ENCODE assay signal across 1 cellular context in genomic region chr15:89761929-89762328, GRCh38.
TF ChIP-seq lines count a peak whose summit lies in the region.

No MANE protein-coding gene starts in this region.

TF ChIP-seq in liver, 16 proteins besides CTCF, POLR2A, EP300 and RAD21:
- TF ChIP-seq EGR1 (IDR thresholded peaks at IDR 0.05; ENCODE audit: low read depth in 2 of 2) (no peak), GABPA (IDR thresholded peaks at IDR 0.05 in 1 of 2, conservative IDR thresholded peaks at IDR 0.05 in 1 of 2) (no peak), JUND (IDR thresholded peaks at IDR 0.05) (no peak), MAX (IDR thresholded peaks at IDR 0.05) (no peak), RXRA (IDR thresholded peaks at IDR 0.05) (peak in 1 of 2 donors; percentile 52), NR2F2 (IDR thresholded peaks at IDR 0.05) (no peak), ATF3 (IDR thresholded peaks at IDR 0.05) (no peak), FOXA2 (IDR thresholded peaks at IDR 0.05) (no peak), TAF1 (conservative IDR thresholded peaks at IDR 0.05) (no peak), FOXA1 (IDR thresholded peaks at IDR 0.05) (no peak), ZBTB33 (IDR thresholded peaks at IDR 0.05) (no peak), YY1 (IDR thresholded peaks at IDR 0.05) (peak; percentile 64), HNF4G (IDR thresholded peaks at IDR 0.05) (no peak), SP1 (IDR thresholded peaks at IDR 0.05) (peak; percentile 59), HNF4A (conservative IDR thresholded peaks at IDR 0.05) (peak; percentile 65 to 71)
- TF ChIP-seq, protein P1, sequence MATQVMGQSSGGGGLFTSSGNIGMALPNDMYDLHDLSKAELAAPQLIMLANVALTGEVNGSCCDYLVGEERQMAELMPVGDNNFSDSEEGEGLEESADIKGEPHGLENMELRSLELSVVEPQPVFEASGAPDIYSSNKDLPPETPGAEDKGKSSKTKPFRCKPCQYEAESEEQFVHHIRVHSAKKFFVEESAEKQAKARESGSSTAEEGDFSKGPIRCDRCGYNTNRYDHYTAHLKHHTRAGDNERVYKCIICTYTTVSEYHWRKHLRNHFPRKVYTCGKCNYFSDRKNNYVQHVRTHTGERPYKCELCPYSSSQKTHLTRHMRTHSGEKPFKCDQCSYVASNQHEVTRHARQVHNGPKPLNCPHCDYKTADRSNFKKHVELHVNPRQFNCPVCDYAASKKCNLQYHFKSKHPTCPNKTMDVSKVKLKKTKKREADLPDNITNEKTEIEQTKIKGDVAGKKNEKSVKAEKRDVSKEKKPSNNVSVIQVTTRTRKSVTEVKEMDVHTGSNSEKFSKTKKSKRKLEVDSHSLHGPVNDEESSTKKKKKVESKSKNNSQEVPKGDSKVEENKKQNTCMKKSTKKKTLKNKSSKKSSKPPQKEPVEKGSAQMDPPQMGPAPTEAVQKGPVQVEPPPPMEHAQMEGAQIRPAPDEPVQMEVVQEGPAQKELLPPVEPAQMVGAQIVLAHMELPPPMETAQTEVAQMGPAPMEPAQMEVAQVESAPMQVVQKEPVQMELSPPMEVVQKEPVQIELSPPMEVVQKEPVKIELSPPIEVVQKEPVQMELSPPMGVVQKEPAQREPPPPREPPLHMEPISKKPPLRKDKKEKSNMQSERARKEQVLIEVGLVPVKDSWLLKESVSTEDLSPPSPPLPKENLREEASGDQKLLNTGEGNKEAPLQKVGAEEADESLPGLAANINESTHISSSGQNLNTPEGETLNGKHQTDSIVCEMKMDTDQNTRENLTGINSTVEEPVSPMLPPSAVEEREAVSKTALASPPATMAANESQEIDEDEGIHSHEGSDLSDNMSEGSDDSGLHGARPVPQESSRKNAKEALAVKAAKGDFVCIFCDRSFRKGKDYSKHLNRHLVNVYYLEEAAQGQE (IDR thresholded peaks at IDR 0.05) = no peak
